1 cellular context compared by ENCODE assay signal in genomic region chr11:334264-335033, GRCh38.
TF ChIP-seq lines count a peak whose summit lies in the region.

No MANE protein-coding gene starts in this region.

TF ChIP-seq in WTC11, 78 proteins besides CTCF, POLR2A, EP300 and RAD21 (continued from another document):
- TF ChIP-seq, protein P1, sequence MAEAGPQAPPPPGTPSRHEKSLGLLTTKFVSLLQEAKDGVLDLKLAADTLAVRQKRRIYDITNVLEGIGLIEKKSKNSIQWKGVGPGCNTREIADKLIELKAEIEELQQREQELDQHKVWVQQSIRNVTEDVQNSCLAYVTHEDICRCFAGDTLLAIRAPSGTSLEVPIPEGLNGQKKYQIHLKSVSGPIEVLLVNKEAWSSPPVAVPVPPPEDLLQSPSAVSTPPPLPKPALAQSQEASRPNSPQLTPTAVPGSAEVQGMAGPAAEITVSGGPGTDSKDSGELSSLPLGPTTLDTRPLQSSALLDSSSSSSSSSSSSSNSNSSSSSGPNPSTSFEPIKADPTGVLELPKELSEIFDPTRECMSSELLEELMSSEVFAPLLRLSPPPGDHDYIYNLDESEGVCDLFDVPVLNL (CRISPR knock-in tag; IDR thresholded peaks at IDR 0.05; ENCODE audit: borderline replicate concordance, low read depth): no peak
- TF ChIP-seq ZNF121 (CRISPR knock-in tag; IDR thresholded peaks at IDR 0.05): no peak
